Comparison of ENCODE assay signal across 8 cellular contexts in genomic region chr19:48255376-48256303, GRCh38. TPM values are rescaled to one million over a fixed set of nuclear protein-coding genes. Genes with fewer than 3 reads are reported as not detected.
A peak's percentile ranks its signal among the peaks of the same experiment; 100 is the strongest.
DNase-seq lines count a peak whose midpoint lies in the region; ATAC-seq and TF ChIP-seq lines count a peak whose summit lies in the region.

CARD8 (minus strand) TSS chr19:48255912; CDS start chr19:48241020, 14,892 bp downstream.

- DNase-seq in DMS 273 treated with DMSO at 0.1 percent for 48 hours (lab: John Stamatoyannopoulos, UW): peak; percentile 86
- peak; percentile 84 for DNase-seq in LHCN-M2 (ENCODE audit: low read depth)
- peak; percentile 68 for DNase-seq in RWPE1 (ENCODE audit: low spot score)
- peak; percentile 60 to 61 for DNase-seq in activated T-helper 1 cell treated with anti-CD3 and anti-CD28 coated beads, Interleukin-2, amount 50 U/mL, for 16 hours (ENCODE audit: low read depth in 1 of 2, low spot score in 1 of 2)
- DNase-seq in fibroblast of mammary gland (ENCODE audit: low read depth): peak; percentile 90
- peak; percentile 54 to 91 (median 84) for DNase-seq in naive thymus-derived CD4-positive, alpha-beta T cell

- intact Hi-C loops in naive thymus-derived CD4-positive, alpha-beta T cell (cut with micrococcal nuclease): loop anchor here (1.0 to 5.0 kb wide), 6 partner anchors 11 to 743 kb away; partner anchors contain the start of genes LIG1 (in 2 of the 2), ZSWIM9 (in 2 of the 2) and TMEM143 (in 1 of the 2)

- peaks cover 3 to 33% (median 9%) of the 10 kb centered on the region in 5 donors for H3K36me3 Mint-ChIP-seq in naive thymus-derived CD4-positive, alpha-beta T cell
- H3K36me3 Mint-ChIP-seq in stimulated activated memory B cell treated with anti-CD40 and anti-IgM and Interleukin-4, amounts not matched to agents 10 μg/mL and 1 μg/mL and 100 μg/mL, for 72 hours: peaks cover 9% of the 10 kb centered on the region

- H3K4me1 Mint-ChIP-seq in naive thymus-derived CD4-positive, alpha-beta T cell: peaks cover 51 to 86% (median 76%) of the 10 kb centered on the region in 7 donors
- H3K4me1 Mint-ChIP-seq in stimulated activated memory B cell treated with anti-CD40 and anti-IgM and Interleukin-4, amounts not matched to agents 10 μg/mL and 1 μg/mL and 100 μg/mL, for 72 hours: peaks cover 48% of the 10 kb centered on the region

- peak within 1 kb of the TSS; percentile 84 for H3K27ac ChIP-seq in RWPE1
- H3K27ac ChIP-seq in naive thymus-derived CD4-positive, alpha-beta T cell (ENCODE audit: low read depth, low read length): peak within 1 kb of the TSS; percentile 88

- H3K4me3 Mint-ChIP-seq in naive thymus-derived CD4-positive, alpha-beta T cell: peak within 1 kb of the TSS; percentile 74 to 100 (median 99)
- H3K4me3 Mint-ChIP-seq in stimulated activated memory B cell treated with anti-CD40 and anti-IgM and Interleukin-4, amounts not matched to agents 10 μg/mL and 1 μg/mL and 100 μg/mL, for 72 hours: peak within 1 kb of the TSS; percentile 92

- POLR2A ChIA-PET in RWPE1 (lab: Yijun Ruan, JAX; ENCODE audit: low non-redundant PET): no interaction called here
- POLR2A ChIA-PET in naive thymus-derived CD4-positive, alpha-beta T cell (lab: Charles Lee): interaction anchor here (0.8 to 2.9 kb wide), 8 partner anchors 10 to 738 kb away, joined by 3 to 25 read pairs (median 4); partner anchors contain the start of genes GYS1, RUVBL2 and ZSWIM9

- no peaks in the 10 kb centered on the region for H3K9me3 Mint-ChIP-seq in naive thymus-derived CD4-positive, alpha-beta T cell
- no peaks in the 10 kb centered on the region for H3K9me3 Mint-ChIP-seq in stimulated activated memory B cell treated with anti-CD40 and anti-IgM and Interleukin-4, amounts not matched to agents 10 μg/mL and 1 μg/mL and 100 μg/mL, for 72 hours

- peak within 1 kb of the TSS; percentile 81 for H3K4me3 ChIP-seq in fibroblast of mammary gland (ENCODE audit: control insufficient read depth, low read depth, low read length)
- H3K4me3 ChIP-seq in naive thymus-derived CD4-positive, alpha-beta T cell (ENCODE audit: low read length): peak within 1 kb of the TSS; percentile 100

- no peaks in the 10 kb centered on the region for H3K36me3 ChIP-seq in naive thymus-derived CD4-positive, alpha-beta T cell (ENCODE audit: control insufficient read depth in 2 of 3, insufficient read depth in 3 of 3, low read length in 3 of 3)

- peak; percentile 51 for ATAC-seq in GM21717 (IDR thresholded peaks at IDR 0.05; ENCODE audit: unreplicated experiment)
- peak; percentile 85 for ATAC-seq in naive thymus-derived CD4-positive, alpha-beta T cell
- ATAC-seq in stimulated activated memory B cell treated with anti-CD40 and anti-IgM and Interleukin-4, amounts not matched to agents 10 μg/mL and 1 μg/mL and 100 μg/mL, for 72 hours: peak; percentile 96

- H3K27me3 ChIP-seq in naive thymus-derived CD4-positive, alpha-beta T cell (ENCODE audit: control insufficient read depth in 2 of 2, insufficient read depth in 2 of 2, low read length in 2 of 2): no peaks in the 10 kb centered on the region

- TF ChIP-seq CTCF in RWPE1 (conservative IDR thresholded peaks at IDR 0.05; ENCODE audit: low read depth): no peak
- TF ChIP-seq CTCF in fibroblast of mammary gland (conservative IDR thresholded peaks at IDR 0.05; ENCODE audit: control insufficient read depth, insufficient read depth, low read depth, low read length): peak; percentile 6

- CTCF ChIA-PET in RWPE1 (lab: Yijun Ruan, JAX): interaction anchor here (0.6 kb wide), 1 partner anchor 145 kb away, joined by 3 read pairs; no protein-coding TSS in a partner anchor
- CTCF ChIA-PET in naive thymus-derived CD4-positive, alpha-beta T cell (lab: Charles Lee): interaction anchor here (0.6 to 1.0 kb wide), 3 partner anchors 11 to 38 kb away, joined by 3 to 4 read pairs (median 3); no protein-coding TSS in a partner anchor

- peak within 1 kb of the TSS; percentile 90 to 100 (median 97) for H3K27ac Mint-ChIP-seq in naive thymus-derived CD4-positive, alpha-beta T cell
- peak within 1 kb of the TSS; percentile 99 for H3K27ac Mint-ChIP-seq in stimulated activated memory B cell treated with anti-CD40 and anti-IgM and Interleukin-4, amounts not matched to agents 10 μg/mL and 1 μg/mL and 100 μg/mL, for 72 hours

- H3K27me3 Mint-ChIP-seq in naive thymus-derived CD4-positive, alpha-beta T cell: no peaks in the 10 kb centered on the region
- H3K27me3 Mint-ChIP-seq in stimulated activated memory B cell treated with anti-CD40 and anti-IgM and Interleukin-4, amounts not matched to agents 10 μg/mL and 1 μg/mL and 100 μg/mL, for 72 hours: no peaks in the 10 kb centered on the region

- H3K4me1 ChIP-seq in naive thymus-derived CD4-positive, alpha-beta T cell (ENCODE audit: control insufficient read depth in 2 of 2, insufficient read depth in 2 of 2, low read length in 2 of 2): peaks cover 53 to 56% of the 10 kb centered on the region in 2 donors

- no peaks in the 10 kb centered on the region for H3K9me3 ChIP-seq in naive thymus-derived CD4-positive, alpha-beta T cell (ENCODE audit: control insufficient read depth in 2 of 3, low read length in 3 of 3)

RNA-seq across cellular contexts. Expression of gene CARD8, which starts in this region (rescaled TPM):
- total RNA-seq in LHCN-M2 (2014; rRNA removed): 12.3 and 26.1 TPM in 2 replicates
- 9.8 TPM for polyA plus RNA-seq in LHCN-M2 (2012)
- total RNA-seq in naive thymus-derived CD4-positive, alpha-beta T cell: 100 to 1,000 TPM; 104 to 301 (median 182) TPM
- polyA plus RNA-seq in naive thymus-derived CD4-positive, alpha-beta T cell: 100 to 1,000 TPM in 1 of 2 donors, 10 to 100 TPM in 1; 73.6 to 101 TPM

Comparison
In these comparisons a context has a peak if more than half of its experiments do, and no peak if none do; other contexts are left out.
1. Peak in every context shown above with its lines: DNase-seq, ATAC-seq, H3K4me3 ChIP-seq and H3K27ac ChIP-seq.